Comparison of ENCODE assay signal across 1 cellular context in the genomic region with DNA sequence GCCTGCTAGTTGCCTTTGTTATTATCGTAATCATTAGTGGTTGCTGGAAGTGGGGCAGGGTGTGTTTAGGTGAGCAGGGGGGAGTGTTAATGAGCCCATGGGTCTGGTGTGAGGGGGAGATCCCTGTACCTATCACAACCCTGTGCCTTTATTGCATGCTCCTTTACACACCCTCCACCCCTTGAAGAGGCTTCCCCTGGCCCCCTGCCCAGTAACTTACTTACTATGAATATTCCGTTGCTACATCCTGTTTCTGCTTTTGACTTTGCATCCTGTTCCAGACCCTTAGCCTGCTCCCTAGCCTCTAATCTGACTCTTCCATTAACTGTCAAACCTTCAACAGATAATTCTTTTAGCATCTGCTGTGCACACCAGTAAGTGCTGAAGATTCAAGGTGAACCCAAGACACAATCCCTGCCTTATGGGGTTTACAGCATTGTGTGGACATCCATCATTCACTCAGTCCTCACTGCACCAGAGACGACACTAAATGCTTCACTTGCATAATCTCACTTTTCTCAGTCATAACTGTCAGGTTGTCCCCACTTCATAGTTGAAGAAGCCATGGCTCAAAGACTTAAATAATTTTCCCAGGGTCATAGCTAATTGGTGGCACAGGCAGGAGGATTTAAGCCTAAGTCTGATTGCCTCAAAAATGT.
TF ChIP-seq lines count a peak whose summit lies in the region.

No MANE protein-coding gene starts in this region.

TF ChIP-seq in GM23338, 12 proteins besides CTCF, POLR2A, EP300 and RAD21 (continued from another document):
- TF ChIP-seq, protein P1, sequence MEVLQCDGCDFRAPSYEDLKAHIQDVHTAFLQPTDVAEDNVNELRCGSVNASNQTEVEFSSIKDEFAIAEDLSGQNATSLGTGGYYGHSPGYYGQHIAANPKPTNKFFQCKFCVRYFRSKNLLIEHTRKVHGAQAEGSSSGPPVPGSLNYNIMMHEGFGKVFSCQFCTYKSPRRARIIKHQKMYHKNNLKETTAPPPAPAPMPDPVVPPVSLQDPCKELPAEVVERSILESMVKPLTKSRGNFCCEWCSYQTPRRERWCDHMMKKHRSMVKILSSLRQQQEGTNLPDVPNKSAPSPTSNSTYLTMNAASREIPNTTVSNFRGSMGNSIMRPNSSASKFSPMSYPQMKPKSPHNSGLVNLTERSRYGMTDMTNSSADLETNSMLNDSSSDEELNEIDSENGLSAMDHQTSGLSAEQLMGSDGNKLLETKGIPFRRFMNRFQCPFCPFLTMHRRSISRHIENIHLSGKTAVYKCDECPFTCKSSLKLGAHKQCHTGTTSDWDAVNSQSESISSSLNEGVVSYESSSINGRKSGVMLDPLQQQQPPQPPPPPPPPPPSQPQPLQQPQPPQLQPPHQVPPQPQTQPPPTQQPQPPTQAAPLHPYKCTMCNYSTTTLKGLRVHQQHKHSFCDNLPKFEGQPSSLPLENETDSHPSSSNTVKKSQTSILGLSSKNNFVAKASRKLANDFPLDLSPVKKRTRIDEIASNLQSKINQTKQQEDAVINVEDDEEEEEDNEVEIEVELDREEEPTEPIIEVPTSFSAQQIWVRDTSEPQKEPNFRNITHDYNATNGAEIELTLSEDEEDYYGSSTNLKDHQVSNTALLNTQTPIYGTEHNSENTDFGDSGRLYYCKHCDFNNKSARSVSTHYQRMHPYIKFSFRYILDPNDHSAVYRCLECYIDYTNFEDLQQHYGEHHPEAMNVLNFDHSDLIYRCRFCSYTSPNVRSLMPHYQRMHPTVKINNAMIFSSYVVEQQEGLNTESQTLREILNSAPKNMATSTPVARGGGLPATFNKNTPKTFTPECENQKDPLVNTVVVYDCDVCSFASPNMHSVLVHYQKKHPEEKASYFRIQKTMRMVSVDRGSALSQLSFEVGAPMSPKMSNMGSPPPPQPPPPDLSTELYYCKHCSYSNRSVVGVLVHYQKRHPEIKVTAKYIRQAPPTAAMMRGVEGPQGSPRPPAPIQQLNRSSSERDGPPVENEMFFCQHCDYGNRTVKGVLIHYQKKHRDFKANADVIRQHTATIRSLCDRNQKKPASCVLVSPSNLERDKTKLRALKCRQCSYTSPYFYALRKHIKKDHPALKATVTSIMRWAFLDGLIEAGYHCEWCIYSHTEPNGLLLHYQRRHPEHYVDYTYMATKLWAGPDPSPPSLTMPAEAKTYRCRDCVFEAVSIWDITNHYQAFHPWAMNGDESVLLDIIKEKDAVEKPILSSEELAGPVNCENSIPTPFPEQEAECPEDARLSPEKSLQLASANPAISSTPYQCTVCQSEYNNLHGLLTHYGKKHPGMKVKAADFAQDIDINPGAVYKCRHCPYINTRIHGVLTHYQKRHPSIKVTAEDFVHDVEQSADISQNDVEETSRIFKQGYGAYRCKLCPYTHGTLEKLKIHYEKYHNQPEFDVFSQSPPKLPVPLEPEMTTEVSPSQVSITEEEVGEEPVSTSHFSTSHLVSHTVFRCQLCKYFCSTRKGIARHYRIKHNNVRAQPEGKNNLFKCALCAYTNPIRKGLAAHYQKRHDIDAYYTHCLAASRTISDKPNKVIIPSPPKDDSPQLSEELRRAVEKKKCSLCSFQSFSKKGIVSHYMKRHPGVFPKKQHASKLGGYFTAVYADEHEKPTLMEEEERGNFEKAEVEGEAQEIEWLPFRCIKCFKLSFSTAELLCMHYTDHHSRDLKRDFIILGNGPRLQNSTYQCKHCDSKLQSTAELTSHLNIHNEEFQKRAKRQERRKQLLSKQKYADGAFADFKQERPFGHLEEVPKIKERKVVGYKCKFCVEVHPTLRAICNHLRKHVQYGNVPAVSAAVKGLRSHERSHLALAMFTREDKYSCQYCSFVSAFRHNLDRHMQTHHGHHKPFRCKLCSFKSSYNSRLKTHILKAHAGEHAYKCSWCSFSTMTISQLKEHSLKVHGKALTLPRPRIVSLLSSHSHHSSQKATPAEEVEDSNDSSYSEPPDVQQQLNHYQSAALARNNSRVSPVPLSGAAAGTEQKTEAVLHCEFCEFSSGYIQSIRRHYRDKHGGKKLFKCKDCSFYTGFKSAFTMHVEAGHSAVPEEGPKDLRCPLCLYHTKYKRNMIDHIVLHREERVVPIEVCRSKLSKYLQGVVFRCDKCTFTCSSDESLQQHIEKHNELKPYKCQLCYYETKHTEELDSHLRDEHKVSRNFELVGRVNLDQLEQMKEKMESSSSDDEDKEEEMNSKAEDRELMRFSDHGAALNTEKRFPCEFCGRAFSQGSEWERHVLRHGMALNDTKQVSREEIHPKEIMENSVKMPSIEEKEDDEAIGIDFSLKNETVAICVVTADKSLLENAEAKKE (CRISPR knock-in tag; IDR thresholded peaks at IDR 0.05), result no peak
- TF ChIP-seq CREB1 (CRISPR knock-in tag; IDR thresholded peaks at IDR 0.05; ENCODE audit: low read depth) (no peak), ZNF331 (CRISPR knock-in tag; IDR thresholded peaks at IDR 0.05; ENCODE audit: low read depth) (no peak), NANOG (IDR thresholded peaks at IDR 0.05; ENCODE audit: borderline replicate concordance) (no peak), EZH2 (IDR thresholded peaks at IDR 0.05; ENCODE audit: low read depth, unreplicated experiment) (no peak), POLR2AphosphoS5 (IDR thresholded peaks at IDR 0.05; ENCODE audit: low read depth) (no peak), JUNB (IDR thresholded peaks at IDR 0.05; ENCODE audit: unreplicated experiment) (no peak), EZH2phosphoT487 (IDR thresholded peaks at IDR 0.05; ENCODE audit: unreplicated experiment) (no peak)
- TF ChIP-seq, protein P2, sequence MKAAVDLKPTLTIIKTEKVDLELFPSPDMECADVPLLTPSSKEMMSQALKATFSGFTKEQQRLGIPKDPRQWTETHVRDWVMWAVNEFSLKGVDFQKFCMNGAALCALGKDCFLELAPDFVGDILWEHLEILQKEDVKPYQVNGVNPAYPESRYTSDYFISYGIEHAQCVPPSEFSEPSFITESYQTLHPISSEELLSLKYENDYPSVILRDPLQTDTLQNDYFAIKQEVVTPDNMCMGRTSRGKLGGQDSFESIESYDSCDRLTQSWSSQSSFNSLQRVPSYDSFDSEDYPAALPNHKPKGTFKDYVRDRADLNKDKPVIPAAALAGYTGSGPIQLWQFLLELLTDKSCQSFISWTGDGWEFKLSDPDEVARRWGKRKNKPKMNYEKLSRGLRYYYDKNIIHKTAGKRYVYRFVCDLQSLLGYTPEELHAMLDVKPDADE (IDR thresholded peaks at IDR 0.05), result no peak
- TF ChIP-seq, protein P3, sequence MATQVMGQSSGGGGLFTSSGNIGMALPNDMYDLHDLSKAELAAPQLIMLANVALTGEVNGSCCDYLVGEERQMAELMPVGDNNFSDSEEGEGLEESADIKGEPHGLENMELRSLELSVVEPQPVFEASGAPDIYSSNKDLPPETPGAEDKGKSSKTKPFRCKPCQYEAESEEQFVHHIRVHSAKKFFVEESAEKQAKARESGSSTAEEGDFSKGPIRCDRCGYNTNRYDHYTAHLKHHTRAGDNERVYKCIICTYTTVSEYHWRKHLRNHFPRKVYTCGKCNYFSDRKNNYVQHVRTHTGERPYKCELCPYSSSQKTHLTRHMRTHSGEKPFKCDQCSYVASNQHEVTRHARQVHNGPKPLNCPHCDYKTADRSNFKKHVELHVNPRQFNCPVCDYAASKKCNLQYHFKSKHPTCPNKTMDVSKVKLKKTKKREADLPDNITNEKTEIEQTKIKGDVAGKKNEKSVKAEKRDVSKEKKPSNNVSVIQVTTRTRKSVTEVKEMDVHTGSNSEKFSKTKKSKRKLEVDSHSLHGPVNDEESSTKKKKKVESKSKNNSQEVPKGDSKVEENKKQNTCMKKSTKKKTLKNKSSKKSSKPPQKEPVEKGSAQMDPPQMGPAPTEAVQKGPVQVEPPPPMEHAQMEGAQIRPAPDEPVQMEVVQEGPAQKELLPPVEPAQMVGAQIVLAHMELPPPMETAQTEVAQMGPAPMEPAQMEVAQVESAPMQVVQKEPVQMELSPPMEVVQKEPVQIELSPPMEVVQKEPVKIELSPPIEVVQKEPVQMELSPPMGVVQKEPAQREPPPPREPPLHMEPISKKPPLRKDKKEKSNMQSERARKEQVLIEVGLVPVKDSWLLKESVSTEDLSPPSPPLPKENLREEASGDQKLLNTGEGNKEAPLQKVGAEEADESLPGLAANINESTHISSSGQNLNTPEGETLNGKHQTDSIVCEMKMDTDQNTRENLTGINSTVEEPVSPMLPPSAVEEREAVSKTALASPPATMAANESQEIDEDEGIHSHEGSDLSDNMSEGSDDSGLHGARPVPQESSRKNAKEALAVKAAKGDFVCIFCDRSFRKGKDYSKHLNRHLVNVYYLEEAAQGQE (IDR thresholded peaks at IDR 0.05; ENCODE audit: unreplicated experiment), result no peak
